Comparison of ENCODE assay signal across 26 cellular contexts in the genomic region with DNA sequence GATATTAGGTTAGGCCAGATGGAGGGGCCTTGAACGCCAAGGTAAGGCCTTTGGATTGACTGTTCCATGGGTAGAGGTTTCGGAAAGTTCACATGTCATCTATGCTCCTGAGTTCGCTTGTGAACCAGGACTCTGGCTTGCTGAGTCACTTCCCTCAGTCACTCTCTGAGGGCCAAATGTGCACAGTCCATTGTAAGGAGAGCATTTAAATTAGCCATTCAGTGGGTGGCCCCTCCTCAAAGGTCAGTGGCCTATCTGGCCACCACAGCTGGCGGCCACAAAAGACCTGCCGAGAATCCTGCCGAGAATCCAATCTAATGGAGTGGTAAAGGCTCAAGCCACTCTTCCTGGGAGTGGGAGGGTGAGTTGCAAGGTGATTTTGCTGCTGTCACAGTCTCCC. TPM values are rescaled to one million over a fixed set of nuclear protein-coding genes. Genes with fewer than 3 reads are reported as not detected.
DNase-seq lines count a peak whose midpoint lies in the region; ATAC-seq, FAIRE-seq and TF ChIP-seq lines count a peak whose summit lies in the region.
"Had no signal": no experiment of that assay in that cellular context is flagged by ENCODE, and none has a peak within 500 bp of the region (broad histone marks: within the 10 kb centered on the region; RNA-seq: fewer than 3 reads in every experiment).

No MANE protein-coding gene starts in this region.

- H3K36me3 ChIP-seq in HepG2 (replicated peaks in 1 of 2; ENCODE audit: control insufficient read depth in 1 of 2, insufficient read depth in 2 of 2, low read length in 2 of 2) = no peaks in the 10 kb centered on the region
- H3K36me3 ChIP-seq in right lobe of liver = no peaks in the 10 kb centered on the region
- H3K36me3 ChIP-seq in K562 (ENCODE audit: control insufficient read depth, insufficient read depth, low read length) = no peaks in the 10 kb centered on the region
- H3K36me3 ChIP-seq in smooth muscle cell (ENCODE audit: low read depth) = no peaks in the 10 kb centered on the region
- H3K36me3 ChIP-seq: BE2C; BLaER1 treated with 17β-estradiol and CSF1 and Interleukin-3, amounts not matched to agents 10 nM and 100 nM; HAP-1 had no signal

- H3K9me3 ChIP-seq in HepG2 (ENCODE audit: low read length) = no peaks in the 10 kb centered on the region
- H3K9me3 ChIP-seq in right lobe of liver = no peaks in the 10 kb centered on the region
- no peaks in the 10 kb centered on the region for H3K9me3 ChIP-seq in K562 (replicated peaks; ENCODE audit: control insufficient read depth, insufficient read depth, low read depth, low read length)
- no peaks in the 10 kb centered on the region for H3K9me3 ChIP-seq in smooth muscle cell (replicated peaks; ENCODE audit: low read depth)
- H3K9me3 ChIP-seq: A549; BE2C; BLaER1 treated with 17β-estradiol and CSF1 and Interleukin-3, amounts not matched to agents 10 nM and 100 nM; HAP-1 had no signal

- intact Hi-C loops in HepG2 (cut with micrococcal nuclease; ENCODE audit: unreplicated experiment) (no loop called here), right lobe of liver (cut with DNase I) (no loop called here), K562 (cut with micrococcal nuclease) (no loop called here)

- H3K36me3 Mint-ChIP-seq in neural crest cell (ENCODE audit: low read depth) = no peaks in the 10 kb centered on the region
- H3K36me3 Mint-ChIP-seq: CD14-positive monocyte; CD4-positive, alpha-beta memory T cell had no signal

- in situ Hi-C loops in HepG2 (cut with HindIII; ENCODE audit: extremely low pct_ligation_motif_present, low pct_unique_long_range_greater_than_20kb) (no loop called here), K562 (cut with MboI) (no loop called here)

- no peak for TF ChIP-seq CTCF in HepG2 (CRISPR knock-in tag; IDR thresholded peaks at IDR 0.05)
- TF ChIP-seq CTCF in right lobe of liver (IDR thresholded peaks at IDR 0.05) = no peak
- TF ChIP-seq CTCF in K562 (IDR thresholded peaks at IDR 0.05 in 2 of 3, conservative IDR thresholded peaks at IDR 0.05 in 1 of 3; ENCODE audit: insufficient read depth in 2 of 3, low read depth in 1 of 3, low read length in 3 of 3) = no peak
- no peak for TF ChIP-seq CTCF in neural crest cell (conservative IDR thresholded peaks at IDR 0.05)
- no peak for TF ChIP-seq CTCF in smooth muscle cell (IDR thresholded peaks at IDR 0.05; ENCODE audit: borderline replicate concordance, insufficient read depth, poor library complexity, severe bottlenecking)

- no peak for DNase-seq in HepG2 (ENCODE audit: low spot score)
- no peak for DNase-seq in right lobe of liver
- DNase-seq in K562 (ENCODE audit: extremely low read depth in 1 of 4, low spot score in 3 of 4) = peak in 3 of 4 experiments; percentile 19 to 64 (median 41)
- no peak for DNase-seq in neural crest cell (ENCODE audit: low read depth, low spot score)
- DNase-seq in activated CD4-positive, alpha-beta T cell treated with anti-CD3 and anti-CD28 coated beads for 48 hours = no peak
- no peak for DNase-seq in smooth muscle cell (lab: John Stamatoyannopoulos, UW; ENCODE audit: unreplicated experiment)
- DNase-seq: 8988T; ACHN; AML-193; BE2C; Calu3; CD4-positive, alpha-beta memory T cell; COR-L47; DMS53; DMS79 treated with DMSO at 0.1 percent for 48 hours; GF-D8; HFFc6 had no signal

- H3K4me1 Mint-ChIP-seq in neural crest cell = peaks cover 45% of the 10 kb centered on the region
- H3K4me1 Mint-ChIP-seq: CD14-positive monocyte; CD4-positive, alpha-beta memory T cell had no signal

- H3K9me1 ChIP-seq in K562 (ENCODE audit: control insufficient read depth, insufficient read depth, low read length) = no peaks in the 10 kb centered on the region

- H4K20me1 ChIP-seq in HepG2 (ENCODE audit: insufficient read depth, low read length) = peaks cover 5% of the 10 kb centered on the region; the same call in 1 of the 2 replicates
- H4K20me1 ChIP-seq in K562 (replicated peaks; ENCODE audit: control insufficient read depth, insufficient read depth, low read length) = peaks cover 6% of the 10 kb centered on the region
- H4K20me1 ChIP-seq in smooth muscle cell (ENCODE audit: low read depth) = no peaks in the 10 kb centered on the region

- TF ChIP-seq RAD21 in HepG2 (CRISPR knock-in tag; IDR thresholded peaks at IDR 0.05) (no peak), K562 (CRISPR knock-in tag; conservative IDR thresholded peaks at IDR 0.05 in 1 of 2, IDR thresholded peaks at IDR 0.05 in 1 of 2) (no peak)

- CTCF ChIA-PET in HepG2 (lab: Yijun Ruan, JAX; ENCODE audit: low intra/inter-chr PET ratio, low total read pairs) (no interaction called here), K562 (lab: Yijun Ruan, JAX; ENCODE audit: low intra/inter-chr PET ratio) (no interaction called here)

- TF ChIP-seq EP300 in HepG2 (IDR thresholded peaks at IDR 0.05; ENCODE audit: low read depth in 2 of 2, low read length in 2 of 2) = no peak
- TF ChIP-seq EP300 in HepG2 (CRISPR knock-in tag; IDR thresholded peaks at IDR 0.05; ENCODE audit: borderline replicate concordance) = no peak
- TF ChIP-seq EP300 in K562 (IDR thresholded peaks at IDR 0.05; ENCODE audit: low read length) = no peak

- H3K27ac ChIP-seq in HepG2 (ENCODE audit: extremely low read length, insufficient read depth, low read length) (no peak overlapping the region), right lobe of liver (no peak overlapping the region), K562 (ENCODE audit: extremely low read depth, low read depth, low read length) (no peak overlapping the region), smooth muscle cell (ENCODE audit: low read depth) (no peak overlapping the region)
- H3K27ac ChIP-seq: A549; BLaER1 treated with 17β-estradiol and CSF1 and Interleukin-3, amounts not matched to agents 10 nM and 100 nM had no signal

- H3K4me1 ChIP-seq in HepG2 (ENCODE audit: insufficient read depth, low read length) = no peaks in the 10 kb centered on the region
- no peaks in the 10 kb centered on the region for H3K4me1 ChIP-seq in right lobe of liver
- peaks cover 3 to 4% of the 10 kb centered on the region in 2 experiments; a peak in 3 of 5 replicates for H3K4me1 ChIP-seq in K562 (replicated peaks in 1 of 2; ENCODE audit: control insufficient read depth in 2 of 2, insufficient read depth in 2 of 2, low read length in 2 of 2)
- H3K4me1 ChIP-seq in smooth muscle cell (ENCODE audit: low read depth) = peaks cover 15% of the 10 kb centered on the region
- H3K4me1 ChIP-seq: A549, HAP-1 had no signal

- WGBS in HepG2 (ENCODE audit: low lambda C conversion rate) = 7% methylated on average over 3 of the region's 6 CpGs
- WGBS in right lobe of liver (ENCODE audit: insufficient coverage, low coverage, low lambda C conversion rate, missing lambda C conversion rate) = 59% methylated on average over 3 of the region's 6 CpGs
- WGBS in K562 (ENCODE audit: insufficient coverage, low coverage, missing lambda C conversion rate) = 1% methylated on average over 6 of the region's 6 CpGs
- WGBS in smooth muscle cell (ENCODE audit: low lambda C conversion rate) = 83% methylated on average over 6 of the region's 6 CpGs

- H2AFZ ChIP-seq in HepG2 (ENCODE audit: low read length) (no peak overlapping the region), K562 (ENCODE audit: low read depth, low read length) (no peak overlapping the region), smooth muscle cell (ENCODE audit: low read depth) (no peak overlapping the region)
- H2AFZ ChIP-seq: GM23338 had no signal

- FAIRE-seq in HepG2 (lab: Jason Lieb, UNC) = no peak
- peak; percentile 76 for FAIRE-seq in K562 (lab: Jason Lieb, UNC)
- FAIRE-seq: A549, GM12891, GM18507 had no signal

- TF ChIP-seq POLR2A in HepG2 (IDR thresholded peaks at IDR 0.05; ENCODE audit: insufficient read depth in 1 of 2, low read depth in 2 of 2, low read length in 2 of 2) (no peak), right lobe of liver (IDR thresholded peaks at IDR 0.05) (no peak), K562 (conservative IDR thresholded peaks at IDR 0.05) (no peak)

- H3K4me2 ChIP-seq in HepG2 (ENCODE audit: low read depth, low read length) (no peak overlapping the region), K562 (ENCODE audit: insufficient read depth, low read length) (no peak overlapping the region), smooth muscle cell (no peak overlapping the region)
- H3K4me2 ChIP-seq: A549; BLaER1 treated with 17β-estradiol and CSF1 and Interleukin-3, amounts not matched to agents 10 nM and 100 nM; GM23338 had no signal

- no peaks in the 10 kb centered on the region for H3K27me3 Mint-ChIP-seq in neural crest cell (ENCODE audit: low read depth)

- H3F3A ChIP-seq in smooth muscle cell (ENCODE audit: low read depth) = no peaks in the 10 kb centered on the region

- BruUV-seq in HepG2 (replicated peaks; lab: Mats Ljungman, UMichigan) = no TSS peak
- no TSS peak for BruUV-seq in K562 (replicated peaks; lab: Mats Ljungman, UMichigan)

- peak overlapping the region; percentile 66 for H3K27ac Mint-ChIP-seq in neural crest cell (ENCODE audit: unreplicated experiment)
- H3K27ac Mint-ChIP-seq: CD14-positive monocyte; CD4-positive, alpha-beta memory T cell; GM23338; HFFc6 had no signal

- POLR2A ChIA-PET in HepG2 (lab: Yijun Ruan, JAX) = no interaction called here
- POLR2A ChIA-PET in K562 (lab: Yijun Ruan, JAX) = interaction anchor here (1.0 kb wide), 1 partner anchor 28 kb away, joined by 3 read pairs; no protein-coding TSS in a partner anchor

- H3K9ac ChIP-seq in HepG2 (ENCODE audit: insufficient read depth, low read depth, low read length) (no peak overlapping the region), K562 (ENCODE audit: insufficient read depth in 1 of 2, low read depth in 2 of 2, low read length in 2 of 2) (no peak overlapping the region), smooth muscle cell (ENCODE audit: low read depth) (no peak overlapping the region)
- H3K9ac ChIP-seq: BLaER1 treated with 17β-estradiol and CSF1 and Interleukin-3, amounts not matched to agents 10 nM and 100 nM had no signal

- no peaks in the 10 kb centered on the region for H3K9me3 Mint-ChIP-seq in neural crest cell
- H3K9me3 Mint-ChIP-seq: CD14-positive monocyte, GM23338, HFFc6 had no signal

- no peak overlapping the region for H3K4me3 Mint-ChIP-seq in neural crest cell
- H3K4me3 Mint-ChIP-seq: CD14-positive monocyte; CD4-positive, alpha-beta memory T cell; GM23338; HFFc6 had no signal

- no peak overlapping the region for H3K4me3 ChIP-seq in HepG2 (replicated peaks in 1 of 3; ENCODE audit: insufficient read depth in 1 of 3, low read depth in 2 of 3, low read length in 3 of 3)
- H3K4me3 ChIP-seq in right lobe of liver = no peak overlapping the region
- H3K4me3 ChIP-seq in K562 = no peak overlapping the region
- H3K4me3 ChIP-seq in smooth muscle cell = no peak overlapping the region
- H3K4me3 ChIP-seq: A549; BLaER1 treated with 17β-estradiol and CSF1 and Interleukin-3, amounts not matched to agents 10 nM and 100 nM; GM23338; HAP-1 had no signal

- ATAC-seq in HepG2 (0 out of 3 replicates have a peak, but pooled peaks have one; percentile 35), right lobe of liver (no peak), K562 (peak; percentile 93), HG03025 (IDR thresholded peaks at IDR 0.05; ENCODE audit: low FRiP score, unreplicated experiment) (no peak)
- ATAC-seq: A549, GM23338 had no signal

- H3K79me2 ChIP-seq in HepG2 (ENCODE audit: insufficient read depth, low read length) (no peaks in the 10 kb centered on the region), K562 (ENCODE audit: control insufficient read depth, insufficient read depth, low read length) (no peaks in the 10 kb centered on the region), smooth muscle cell (ENCODE audit: low read depth) (no peaks in the 10 kb centered on the region)

- no peaks in the 10 kb centered on the region for H3K27me3 ChIP-seq in HepG2 (ENCODE audit: control insufficient read depth in 1 of 2, insufficient read depth in 2 of 2, low read length in 2 of 2)
- H3K27me3 ChIP-seq in right lobe of liver = no peaks in the 10 kb centered on the region
- peaks cover 0 to 21% of the 10 kb centered on the region in 2 experiments; a peak in 2 of 5 replicates for H3K27me3 ChIP-seq in K562 (ENCODE audit: control insufficient read depth in 2 of 2, insufficient read depth in 2 of 2, low read length in 2 of 2)
- peaks cover 16% of the 10 kb centered on the region for H3K27me3 ChIP-seq in smooth muscle cell (ENCODE audit: low read depth)
- H3K27me3 ChIP-seq: BE2C; BLaER1 treated with 17β-estradiol and CSF1 and Interleukin-3, amounts not matched to agents 10 nM and 100 nM had no signal

RNA-seq across cellular contexts. Expression of gene ARAP3, which starts 58.9 kb away (rescaled TPM):
- total RNA-seq in HepG2 (2016; rRNA removed; fragmentation: Illumina TruSeq; extraction: Trizol) (0.07 TPM in 1 of 2 replicates, not detected in the other), right lobe of liver (1 to 10 TPM; 1.4 to 6.0 (median 3.7) TPM), K562 (2014; rRNA removed) (6.4 and 8.6 TPM in 2 replicates), K562 (2014; rRNA removed; fragmentation: Illumina TruSeq; extraction: Trizol) (5.1 and 5.2 TPM in 2 replicates), K562 (2015; rRNA removed; fragmentation: Illumina TruSeq; extraction: Trizol) (7.1 and 7.5 TPM in 2 replicates), K562 (2021) (23.3 and 25.7 TPM in 2 replicates), neural crest cell (36.0 and 39.2 TPM in 2 replicates), smooth muscle cell (4.7 and 9.4 TPM in 2 replicates)
- total RNA-seq in HepG2 (2016; cell fraction: cytosol; rRNA removed; fragmentation: Illumina TruSeq; extraction: Trizol; ENCODE audit: low read depth) = not detected in 2 replicates
- total RNA-seq in HepG2 (2016; cell fraction: insoluble cytoplasmic fraction; rRNA removed; fragmentation: Illumina TruSeq; extraction: Trizol) = 0.04 and 0.10 TPM in 2 replicates
- total RNA-seq in HepG2 (2016; cell fraction: membrane; rRNA removed; fragmentation: Illumina TruSeq; extraction: Trizol) = 0.06 TPM in 1 of 2 replicates, not detected in the other
- not detected in 2 replicates for total RNA-seq in HepG2 (2016; cell fraction: nucleus; rRNA removed; fragmentation: Illumina TruSeq; extraction: Trizol)
- polyA plus RNA-seq in HepG2 (2011; rRNA removed) (0.20 and 0.25 TPM in 2 replicates), K562 (2011; rRNA removed) (6.1 and 7.0 TPM in 2 replicates), K562 (2014; fragmentation: Illumina TruSeq; extraction: Trizol) (16.6 and 16.8 TPM in 2 replicates), K562 (2014; fragmentation: Nextera tagmentation; extraction: Ambion mirVana) (1 to 10 TPM in 1 of 2 experiments, under 1 TPM in 1; 0.83 to 1.4 TPM), K562 (2014; rRNA removed) (14.8 and 16.7 TPM in 2 replicates), smooth muscle cell (11.1 and 12.9 TPM in 2 replicates)
- 0.08 and 0.15 TPM in 2 replicates for polyA plus RNA-seq in HepG2 (2011; cell fraction: cytosol; rRNA removed)
- polyA plus RNA-seq in HepG2 (2011; cell fraction: nucleus; rRNA removed) = 1.1 and 2.6 TPM in 2 replicates
- 0.17 TPM in 1 of 2 replicates, not detected in the other for polyA plus RNA-seq in HepG2 (2012)
- polyA plus RNA-seq in HepG2 (2016; cell fraction: cytosol; fragmentation: Illumina TruSeq; extraction: Trizol; ENCODE audit: low read depth) = not detected in 2 replicates
- polyA plus RNA-seq in HepG2 (2016; cell fraction: insoluble cytoplasmic fraction; fragmentation: Illumina TruSeq; extraction: Trizol; ENCODE audit: low read depth) = 0.05 TPM in 1 of 2 replicates, not detected in the other
- polyA plus RNA-seq in HepG2 (2016; cell fraction: membrane; fragmentation: Illumina TruSeq; extraction: Trizol; ENCODE audit: low read depth) = not detected in 2 replicates
- 0.12 and 0.53 TPM in 2 replicates for polyA plus RNA-seq in HepG2 (2016; cell fraction: nucleus; fragmentation: Illumina TruSeq; extraction: Trizol; ENCODE audit: insufficient read depth, low read depth)
- polyA minus RNA-seq in HepG2 (2011; rRNA and poly(A)+ RNA removed; ENCODE audit: low replicate concordance) = 0.64 and 8.2 TPM in 2 replicates
- polyA minus RNA-seq in HepG2 (2011; cell fraction: cytosol; rRNA and poly(A)+ RNA removed) = 0.20 TPM in 1 of 2 replicates, not detected in the other
- 0.12 and 0.26 TPM in 2 replicates for polyA minus RNA-seq in HepG2 (2011; cell fraction: nucleus; rRNA and poly(A)+ RNA removed)
- total RNA-seq in K562 (2011; cell fraction: chromatin; rRNA removed; ENCODE audit: low replicate concordance) = 9.6 and 29.6 TPM in 2 replicates
- total RNA-seq in K562 (2011; cell fraction: nucleolus; rRNA removed) = 10.7 and 13.7 TPM in 2 replicates
- 8.9 and 9.9 TPM in 2 replicates for total RNA-seq in K562 (2011; cell fraction: nucleoplasm; rRNA removed)
- 5.5 and 7.0 TPM in 2 replicates for polyA plus RNA-seq in K562 (2011; cell fraction: cytosol; rRNA removed)
- polyA plus RNA-seq in K562 (2011; cell fraction: nucleus; rRNA removed) = 37.6 and 59.0 TPM in 2 replicates
- 13.9 and 21.4 TPM in 2 replicates for polyA plus RNA-seq in K562 (2012)
- 4.6 and 5.1 TPM in 2 replicates for polyA minus RNA-seq in K562 (2011; rRNA and poly(A)+ RNA removed)
- 7.0 and 8.1 TPM in 2 replicates for polyA minus RNA-seq in K562 (2011; cell fraction: cytosol; rRNA and poly(A)+ RNA removed)
- 9.8 and 11.7 TPM in 2 replicates for polyA minus RNA-seq in K562 (2011; cell fraction: nucleus; rRNA and poly(A)+ RNA removed)
- total RNA-seq: G401 had no signal

Comparison
In these comparisons a context has a peak if more than half of its experiments do, and no peak if none do; other contexts are left out.
1. ATAC-seq: peak in HepG2 (single experiment) and K562 (single experiment); none in right lobe of liver (0 of 4) and HG03025 (single experiment).
2. DNase-seq: peak in K562 (3 of 4); none in HepG2 (single experiment), right lobe of liver (0 of 3), neural crest cell (single experiment), activated CD4-positive, alpha-beta T cell treated with anti-CD3 and anti-CD28 coated beads for 48 hours (single experiment) and smooth muscle cell (single experiment).
3. Of the 241 proteins assayed by ChIP-seq in both HepG2 and K562: peak only in HepG2: none; only in K562: ATF7, EHMT2, KDM1A, MAFF, MAFG, MAFK and 4 more; in both: none; in neither: 230; mixed calls (peak in some experiments, not most) for 1.